In genomic region chr3:20238199-20238598, GRCh38 we compare ENCODE assay signal across 1 cellular context. TPM values are rescaled to one million over a fixed set of nuclear protein-coding genes. Genes with fewer than 3 reads are reported as not detected.
"Had no signal": no experiment of that assay in that cellular context is flagged by ENCODE, and none has a peak within 500 bp of the region (broad histone marks: within the 10 kb centered on the region; RNA-seq: fewer than 3 reads in every experiment).

No MANE protein-coding gene starts in this region.

RNA-seq across cellular contexts. Expression of gene SGO1, which starts 52.2 kb away (rescaled TPM):
- total RNA-seq: upper lobe of right lung had no signal
